In the genomic region with DNA sequence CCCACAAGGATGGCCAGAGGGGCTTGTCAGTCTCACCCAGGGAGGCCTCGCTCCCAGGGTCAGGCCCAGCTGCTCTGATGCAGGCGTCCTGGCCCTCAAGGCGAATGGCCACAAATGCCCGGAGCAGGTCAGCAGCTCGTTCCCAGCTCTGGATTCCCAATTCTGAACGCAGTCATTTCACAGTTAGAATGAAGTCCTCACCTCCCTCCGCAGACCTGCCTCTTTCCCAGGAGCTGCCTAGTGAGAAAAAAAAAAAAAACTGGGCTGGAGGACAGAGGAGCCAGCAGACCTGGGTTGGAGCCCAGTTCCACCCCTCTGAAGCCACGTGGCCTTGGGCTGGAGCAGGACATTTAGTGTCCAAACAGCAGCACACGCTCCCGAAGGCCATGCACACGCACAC, we compare ENCODE assay signal across 1 cellular context.
TF ChIP-seq lines count a peak whose summit lies in the region.

No MANE protein-coding gene starts in this region.

TF ChIP-seq in H1, 55 proteins besides CTCF, POLR2A, EP300 and RAD21 (continued from another document):
- TF ChIP-seq SIX5 (IDR thresholded peaks at IDR 0.05; ENCODE audit: low read depth, low read length) (no peak), KDM5A (IDR thresholded peaks at IDR 0.05; ENCODE audit: low read length) (no peak), YY1 (IDR thresholded peaks at IDR 0.05; ENCODE audit: low read depth, low read length) (no peak), SUZ12 (IDR thresholded peaks at IDR 0.05; ENCODE audit: low read length) (no peak), SP4 (IDR thresholded peaks at IDR 0.05; ENCODE audit: low read length) (no peak), CBX5 (IDR thresholded peaks at IDR 0.05; ENCODE audit: low read depth, low read length) (no peak), SIRT6 (IDR thresholded peaks at IDR 0.05; ENCODE audit: low read length) (no peak)
